In the genomic region with DNA sequence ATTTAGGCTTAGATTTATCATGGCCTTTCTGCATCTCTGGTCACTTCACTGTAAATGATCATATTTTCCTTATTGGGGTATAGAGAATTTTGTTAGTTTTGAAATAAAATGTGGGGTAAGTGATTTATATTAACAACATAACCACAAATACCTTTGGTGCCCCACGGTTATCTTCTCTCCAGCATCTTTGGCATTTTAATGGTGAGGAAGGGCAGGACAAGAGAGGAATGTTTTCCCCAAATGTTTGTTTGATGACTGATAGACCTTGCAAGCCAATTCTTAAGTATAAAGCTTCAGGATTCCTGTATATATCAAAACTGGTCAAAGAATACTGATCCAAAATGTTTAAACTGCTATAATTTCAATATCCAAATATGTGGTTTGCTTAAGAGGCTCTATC, we compare ENCODE assay signal across 26 cellular contexts.
DNase-seq lines count a peak whose midpoint lies in the region; ATAC-seq, FAIRE-seq and TF ChIP-seq lines count a peak whose summit lies in the region.
"Had no signal": no experiment of that assay in that cellular context is flagged by ENCODE, and none has a peak within 500 bp of the region (broad histone marks: within the 10 kb centered on the region; RNA-seq: fewer than 3 reads in every experiment).

No MANE protein-coding gene starts in this region.

- ATAC-seq in lower lobe of right lung = no peak
- ATAC-seq: K562 had no signal

- intact Hi-C loops in lower lobe of right lung (cut with DNase I) = no loop called here

- H3K4me1 ChIP-seq in lower lobe of right lung = no peaks in the 10 kb centered on the region
- H3K4me1 ChIP-seq: BLaER1 treated with 17β-estradiol and CSF1 and Interleukin-3, amounts not matched to agents 10 nM and 100 nM; Caco-2; SJSA1 had no signal

- no peaks in the 10 kb centered on the region for H3K27me3 ChIP-seq in lower lobe of right lung (ENCODE audit: low read depth)
- H3K27me3 ChIP-seq: BLaER1 treated with 17β-estradiol and CSF1 and Interleukin-3, amounts not matched to agents 10 nM and 100 nM; SJSA1 had no signal

- no peak for TF ChIP-seq POLR2A in GM12891 (IDR thresholded peaks at IDR 0.05; ENCODE audit: low read depth, low read length)

- no peaks in the 10 kb centered on the region for H3K36me3 ChIP-seq in lower lobe of right lung
- H3K36me3 ChIP-seq: BLaER1 treated with 17β-estradiol and CSF1 and Interleukin-3, amounts not matched to agents 10 nM and 100 nM; SJSA1 had no signal

- FAIRE-seq in GM12891 (lab: Jason Lieb, UNC) = no peak
- FAIRE-seq: GM19239, H1, K562, RCC 7860 had no signal

- no peaks in the 10 kb centered on the region for H3K9me3 ChIP-seq in lower lobe of right lung
- H3K9me3 ChIP-seq: BLaER1 treated with 17β-estradiol and CSF1 and Interleukin-3, amounts not matched to agents 10 nM and 100 nM; Caco-2; SJSA1 had no signal

- DNase-seq in A172 (ENCODE audit: low spot score) (peak; percentile 11), EL (peak; percentile 73), M059J (ENCODE audit: low read depth) (peak; percentile 65), fibroblast of villous mesenchyme (ENCODE audit: low read depth) (peak; percentile 83), lower lobe of right lung (no peak), GM12891 (ENCODE audit: insufficient read length, low spot score) (no peak)
- DNase-seq in activated CD8-positive, alpha-beta memory T cell treated with anti-CD3 and anti-CD28 coated beads for 24 hours = no peak
- DNase-seq: 8988T; Caco-2; CD4-positive, alpha-beta memory T cell; DMS 273 treated with DMSO at 0.1 percent for 48 hours; DND-41; GDM1; MM.1S; NCI-H1048; NCI-H1417 treated with DMSO at 0.1 percent for 48 hours; NCI-H187; NCI-H446 treated with DMSO at 0.1 percent for 48 hours; NCI-H526 treated with DMSO at 0.1 percent for 48 hours; OCI-M1 had no signal

- H3K27ac ChIP-seq in lower lobe of right lung = no peak overlapping the region
- H3K27ac ChIP-seq: BLaER1 treated with 17β-estradiol and CSF1 and Interleukin-3, amounts not matched to agents 10 nM and 100 nM; SJSA1 had no signal

- TF ChIP-seq CTCF in fibroblast of villous mesenchyme (IDR thresholded peaks at IDR 0.05; ENCODE audit: insufficient read depth, low read depth, low read length) (no peak), lower lobe of right lung (IDR thresholded peaks at IDR 0.05) (no peak)

- H3K4me3 ChIP-seq in fibroblast of villous mesenchyme (ENCODE audit: low read depth, low read length) (no peak overlapping the region), lower lobe of right lung (no peak overlapping the region)
- H3K4me3 ChIP-seq: BLaER1 treated with 17β-estradiol and CSF1 and Interleukin-3, amounts not matched to agents 10 nM and 100 nM; K562; SJSA1 had no signal

TF ChIP-seq in GM12891, 5 proteins besides CTCF, POLR2A, EP300 and RAD21:
- no peak for TF ChIP-seq POLR2AphosphoS5 (IDR thresholded peaks at IDR 0.05; ENCODE audit: low read depth, low read length)
- TF ChIP-seq SPI1 (IDR thresholded peaks at IDR 0.05; ENCODE audit: low read depth, low read length) = no peak
- TF ChIP-seq PAX5 (IDR thresholded peaks at IDR 0.05; ENCODE audit: insufficient read depth, low read length, severe bottlenecking) = no peak

Comparison
In these comparisons a context has a peak if more than half of its experiments do, and no peak if none do; other contexts are left out.
1. DNase-seq: peak in A172 (single experiment), EL (single experiment), M059J (single experiment) and fibroblast of villous mesenchyme (single experiment); none in lower lobe of right lung (single experiment), GM12891 (single experiment) and activated CD8-positive, alpha-beta memory T cell treated with anti-CD3 and anti-CD28 coated beads for 24 hours (single experiment).